In genomic region chr2:238321467-238321866, GRCh38 we compare ENCODE assay signal across 8 cellular contexts. TPM values are rescaled to one million over a fixed set of nuclear protein-coding genes. Genes with fewer than 3 reads are reported as not detected.
A peak's percentile ranks its signal among the peaks of the same experiment; 100 is the strongest.
DNase-seq lines count a peak whose midpoint lies in the region; ATAC-seq and TF ChIP-seq lines count a peak whose summit lies in the region.
"Had no signal": no experiment of that assay in that cellular context is flagged by ENCODE, and none has a peak within 500 bp of the region (broad histone marks: within the 10 kb centered on the region; RNA-seq: fewer than 3 reads in every experiment).

No MANE protein-coding gene starts in this region.

- H3K36me3 Mint-ChIP-seq in WTC11: peaks cover 5% of the 10 kb centered on the region; the same call in 1 of the 2 replicates

- H3K9me3 Mint-ChIP-seq in WTC11: no peaks in the 10 kb centered on the region

- peak overlapping the region; percentile 76 for H3K4me3 Mint-ChIP-seq in WTC11

- H3K36me3 ChIP-seq in HEK293 (ENCODE audit: control insufficient read depth in 2 of 2, insufficient read depth in 1 of 2, low read length in 2 of 2) (peaks cover 5 to 33% of the 10 kb centered on the region in 2 experiments; a peak in 2 of 3 replicates), smooth muscle cell (ENCODE audit: low read depth) (no peaks in the 10 kb centered on the region)

- no peak for DNase-seq in WTC11 (ENCODE audit: low spot score)
- no peak for DNase-seq in right cardiac atrium
- no peak for DNase-seq in smooth muscle cell (lab: John Stamatoyannopoulos, UW; ENCODE audit: unreplicated experiment)
- no peak for DNase-seq in NCI-H187 (lab: John Stamatoyannopoulos, UW)
- DNase-seq in GM10248 (ENCODE audit: extremely low spot score): no peak
- DNase-seq: OCI-M1 had no signal

- TF ChIP-seq CTCF in HEK293 (tag by site-specific recombination; IDR thresholded peaks at IDR 0.05) (no peak), WTC11 (IDR thresholded peaks at IDR 0.05) (no peak), smooth muscle cell (IDR thresholded peaks at IDR 0.05; ENCODE audit: borderline replicate concordance, insufficient read depth, poor library complexity, severe bottlenecking) (no peak), GM10248 (IDR thresholded peaks at IDR 0.05; ENCODE audit: control extremely low read depth, extremely low read depth, low read depth, missing control alignments) (no peak)

- ATAC-seq in WTC11: no peak
- no peak for ATAC-seq in right cardiac atrium
- no peak for ATAC-seq in GM18909 (IDR thresholded peaks at IDR 0.05; ENCODE audit: poor library complexity, unreplicated experiment)

- peak overlapping the region; percentile 56 for H3K9ac ChIP-seq in smooth muscle cell (ENCODE audit: low read depth)

- H3K4me3 ChIP-seq in HEK293 (ENCODE audit: low read depth, low read length) (peak overlapping the region; percentile 87), right cardiac atrium (ENCODE audit: low read length) (peak overlapping the region; percentile 89), smooth muscle cell (peak overlapping the region; percentile 78)

- 74% methylated on average over 9 of the region's 9 CpGs for WGBS in right cardiac atrium
- 80% methylated on average over 9 of the region's 9 CpGs for WGBS in smooth muscle cell (ENCODE audit: low lambda C conversion rate)

- intact Hi-C loops in right cardiac atrium (cut with DNase I): no loop called here

- no peaks in the 10 kb centered on the region for H3K27me3 ChIP-seq in right cardiac atrium (ENCODE audit: control insufficient read depth, insufficient read depth)
- H3K27me3 ChIP-seq in smooth muscle cell (ENCODE audit: low read depth): peaks cover 3% of the 10 kb centered on the region

- peaks cover 10% of the 10 kb centered on the region for H3K4me1 Mint-ChIP-seq in WTC11

- H3K27ac ChIP-seq in HEK293 (ENCODE audit: extremely low read depth, low read depth, low read length): no peak overlapping the region; the same call in 1 of the 2 replicates
- no peak overlapping the region for H3K27ac ChIP-seq in right cardiac atrium (ENCODE audit: low read length)
- no peak overlapping the region for H3K27ac ChIP-seq in smooth muscle cell (ENCODE audit: low read depth)

- H3F3A ChIP-seq in smooth muscle cell (ENCODE audit: low read depth): no peaks in the 10 kb centered on the region

- CTCF ChIA-PET in HEK293 (lab: Yijun Ruan, JAX) (interaction anchor here (0.6 to 0.9 kb wide), 2 partner anchors 16 to 65 kb away, joined by 3 to 4 read pairs; no protein-coding TSS in a partner anchor), WTC11 (lab: Charles Lee) (interaction anchor here (1.1 to 1.8 kb wide), 3 partner anchors 16 to 58 kb away, joined by 3 to 7 read pairs (median 6); no protein-coding TSS in a partner anchor), GM10248 (lab: Yijun Ruan, JAX) (no interaction called here)

- peak overlapping the region; percentile 32; the same call in 1 of the 2 replicates for H3K27ac Mint-ChIP-seq in WTC11

- peaks cover 12% of the 10 kb centered on the region for H4K20me1 ChIP-seq in smooth muscle cell (ENCODE audit: low read depth)

- 0 out of 2 replicates have a peak, but pooled peaks cover 2% of the 10 kb centered on the region for H3K4me1 ChIP-seq in HEK293 (ENCODE audit: control insufficient read depth, insufficient read depth, low read length)
- H3K4me1 ChIP-seq in right cardiac atrium (ENCODE audit: control insufficient read depth, insufficient read depth, low read length): no peaks in the 10 kb centered on the region
- H3K4me1 ChIP-seq in smooth muscle cell (ENCODE audit: low read depth): peaks cover 4% of the 10 kb centered on the region

- peak overlapping the region; percentile 94 for H3K4me2 ChIP-seq in smooth muscle cell

- H2AFZ ChIP-seq in smooth muscle cell (ENCODE audit: low read depth): no peak overlapping the region

- H3K9me3 ChIP-seq in HEK293 (ENCODE audit: control insufficient read depth, insufficient read depth, low read depth, low read length) (no peaks in the 10 kb centered on the region), right cardiac atrium (ENCODE audit: control insufficient read depth, low read length) (no peaks in the 10 kb centered on the region), smooth muscle cell (replicated peaks; ENCODE audit: low read depth) (no peaks in the 10 kb centered on the region)

- H3K27me3 Mint-ChIP-seq in WTC11 (ENCODE audit: low read depth): peaks cover 16% of the 10 kb centered on the region

- POLR2A ChIA-PET in HEK293 (lab: Yijun Ruan, JAX): interaction anchor here (0.6 kb wide), 1 partner anchor 84 kb away, joined by 6 read pairs; no protein-coding TSS in a partner anchor
- POLR2A ChIA-PET in WTC11 (lab: Charles Lee): no interaction called here
- POLR2A ChIA-PET in GM10248 (lab: Yijun Ruan, JAX): interaction anchor here (0.6 kb wide), 1 partner anchor 415 kb away, joined by 4 read pairs; no protein-coding TSS in a partner anchor

- H3K79me2 ChIP-seq in smooth muscle cell (ENCODE audit: low read depth): peaks cover 8% of the 10 kb centered on the region

TF ChIP-seq in HEK293, 187 proteins besides CTCF, POLR2A, EP300 and RAD21:
- TF ChIP-seq ZNF26 (tag by site-specific recombination; IDR thresholded peaks at IDR 0.05): no peak
- 0 out of 2 replicates have a peak, but pooled peaks have one; percentile 75 for TF ChIP-seq SCRT2 (tag by site-specific recombination; IDR thresholded peaks at IDR 0.05)
- TF ChIP-seq SCRT1 (tag by site-specific recombination; IDR thresholded peaks at IDR 0.05; ENCODE audit: borderline replicate concordance): 0 out of 2 replicates have a peak, but pooled peaks have one; percentile 17
TF ChIP-seq in HEK293: peak in this region for 2.

TF ChIP-seq in WTC11, 78 proteins besides CTCF, POLR2A, EP300 and RAD21 (continues in another document):
- no peak for TF ChIP-seq ZNF671 (CRISPR knock-in tag; IDR thresholded peaks at IDR 0.05)
- no peak for TF ChIP-seq ZSCAN18 (CRISPR knock-in tag; IDR thresholded peaks at IDR 0.05)
- TF ChIP-seq ZNF416 (CRISPR knock-in tag; IDR thresholded peaks at IDR 0.05): no peak
- no peak for TF ChIP-seq ZNF423 (CRISPR knock-in tag; IDR thresholded peaks at IDR 0.05)
- no peak for TF ChIP-seq GTF2I (CRISPR knock-in tag; conservative IDR thresholded peaks at IDR 0.05)
- TF ChIP-seq ATF3 (CRISPR knock-in tag; conservative IDR thresholded peaks at IDR 0.05): no peak
- no peak for TF ChIP-seq NR3C1 (CRISPR knock-in tag; conservative IDR thresholded peaks at IDR 0.05; ENCODE audit: low read depth)
- TF ChIP-seq ATF6 (CRISPR knock-in tag; IDR thresholded peaks at IDR 0.05): no peak
- TF ChIP-seq FOXJ3 (CRISPR knock-in tag; IDR thresholded peaks at IDR 0.05; ENCODE audit: borderline replicate concordance): no peak
- no peak for TF ChIP-seq RORB (CRISPR knock-in tag; IDR thresholded peaks at IDR 0.05)
- TF ChIP-seq ZNF396 (CRISPR knock-in tag; IDR thresholded peaks at IDR 0.05; ENCODE audit: borderline replicate concordance): no peak

RNA-seq across cellular contexts. Expression of gene TRAF3IP1, which starts 1.1 kb away (rescaled TPM):
- 14.7 to 18.7 TPM (median 16.8 TPM) in 3 replicates for total RNA-seq in WTC11 (2021)
- 10 to 100 TPM; 13.1 to 19.9 (median 17.2) TPM for total RNA-seq in right cardiac atrium
- polyA plus RNA-seq in right cardiac atrium: 6.3 TPM
- total RNA-seq in smooth muscle cell: 4.4 and 5.3 TPM in 2 replicates
- 7.5 and 10.2 TPM in 2 replicates for polyA plus RNA-seq in smooth muscle cell

RNA-seq across cellular contexts. Expression of gene PER2, which starts 33.1 kb away (rescaled TPM):
- total RNA-seq in WTC11 (2021) (4.1 to 6.6 TPM (median 5.5 TPM) in 3 replicates), right cardiac atrium (1 to 10 TPM; 5.0 to 7.2 (median 6.4) TPM), smooth muscle cell (5.0 and 9.7 TPM in 2 replicates)
- polyA plus RNA-seq in right cardiac atrium (3.8 TPM), smooth muscle cell (3.5 and 7.9 TPM in 2 replicates)
